Comparison of ENCODE assay signal across 28 cellular contexts in genomic region chr2:238899386-238899785, GRCh38. TPM values are rescaled to one million over a fixed set of nuclear protein-coding genes. Genes with fewer than 3 reads are reported as not detected.
DNase-seq lines count a peak whose midpoint lies in the region; ATAC-seq and TF ChIP-seq lines count a peak whose summit lies in the region.
"Had no signal": no experiment of that assay in that cellular context is flagged by ENCODE, and none has a peak within 500 bp of the region (broad histone marks: within the 10 kb centered on the region; RNA-seq: fewer than 3 reads in every experiment).

No MANE protein-coding gene starts in this region.

- H3K9ac ChIP-seq in mammary epithelial cell (ENCODE audit: insufficient read depth, low read length): no peak overlapping the region

- CTCF ChIA-PET in MCF 10A (lab: Yijun Ruan, JAX) (interaction anchor here (0.6 kb wide), 2 partner anchors 49 to 125 kb away, joined by 3 read pairs; no protein-coding TSS in a partner anchor), mammary epithelial cell (lab: Charles Lee; ENCODE audit: low non-redundant PET) (no interaction called here)

- H3K4me3 ChIP-seq in mammary epithelial cell (replicated peaks in 1 of 3; ENCODE audit: insufficient read depth in 1 of 3, low read depth in 2 of 3, low read length in 3 of 3): no peak overlapping the region
- H3K4me3 ChIP-seq in vagina: no peak overlapping the region
- H3K4me3 ChIP-seq in right atrium auricular region: no peak overlapping the region
- H3K4me3 ChIP-seq: GM12878, K562, SJCRH30 had no signal

- ATAC-seq in HG03342 (IDR thresholded peaks at IDR 0.05; ENCODE audit: unreplicated experiment): no peak
- ATAC-seq: GM12878, HepG2, K562, PC-3, Right ventricle myocardium inferior had no signal

- TF ChIP-seq POLR2A in vagina (IDR thresholded peaks at IDR 0.05): no peak

- in situ Hi-C loops in mammary epithelial cell (cut with MboI; ENCODE audit: low sequenced_read_pairs in 2 of 2): no loop called here

- intact Hi-C loops in MCF 10A (cut with micrococcal nuclease): no loop called here
- intact Hi-C loops in mammary epithelial cell (cut with micrococcal nuclease): no loop called here
- intact Hi-C loops in posterior vena cava (cut with DNase I): no loop called here
- intact Hi-C loops in vagina (cut with DNase I): no loop called here

- no TSS peak for BruUV-seq in MCF 10A (replicated peaks; lab: Mats Ljungman, UMichigan)
- no TSS peak for BruUV-seq in mammary epithelial cell (replicated peaks; lab: Mats Ljungman, UMichigan)

- dilution Hi-C loops in mammary epithelial cell (cut with HindIII; ENCODE audit: low sequenced_read_pairs): loop anchor here (5.0 kb wide), 1 partner anchor 87 kb away; no protein-coding TSS in a partner anchor

- DNase-seq in MCF 10A (ENCODE audit: unreplicated experiment): no peak
- DNase-seq in mammary epithelial cell: no peak
- peak; percentile 58 for DNase-seq in fibroblast of gingiva (ENCODE audit: low read depth)
- peak; percentile 50 for DNase-seq in posterior vena cava (ENCODE audit: low spot score)
- no peak for DNase-seq in vagina (ENCODE audit: extremely low spot score in 2 of 2)
- DNase-seq in NCI-H82 treated with DMSO at 0.1 percent for 48 hours (lab: John Stamatoyannopoulos, UW; ENCODE audit: unreplicated experiment): no peak
- DNase-seq in right atrium auricular region (ENCODE audit: low spot score): no peak
- DNase-seq: CD4-positive, CD25-positive, alpha-beta regulatory T cell; COR-L47; EL; GDM1; Kasumi-1; MV-4-11; NCI-H1105; NCI-H1436 treated with DMSO at 0.1 percent for 48 hours; NCI-H187 treated with DMSO at 0.1 percent for 48 hours; NCI-H2171 treated with DMSO at 0.1 percent for 48 hours; NCI-H524 treated with DMSO at 0.1 percent for 48 hours; NCI-H774; NK-92 treated with Interleukin-12 subunit alpha and Interleukin-12 subunit beta, amount 100 ng/mL, for 24 hours; PC-3; SJCRH30 had no signal

- peaks cover 18% of the 10 kb centered on the region for H3K79me2 ChIP-seq in mammary epithelial cell (ENCODE audit: insufficient read depth, low read length)

- peak overlapping the region; percentile 6 for H3K27ac Mint-ChIP-seq in MCF 10A (ENCODE audit: low read depth, unreplicated experiment)
- H3K27ac Mint-ChIP-seq: CD4-positive, CD25-positive, alpha-beta regulatory T cell had no signal

- peaks cover 15% of the 10 kb centered on the region for H3K4me1 Mint-ChIP-seq in MCF 10A (ENCODE audit: insufficient read depth, unreplicated experiment)
- H3K4me1 Mint-ChIP-seq: CD4-positive, CD25-positive, alpha-beta regulatory T cell had no signal

- H3K9me3 Mint-ChIP-seq in MCF 10A (ENCODE audit: unreplicated experiment): no peaks in the 10 kb centered on the region
- H3K9me3 Mint-ChIP-seq: CD4-positive, CD25-positive, alpha-beta regulatory T cell had no signal

- H3K4me1 ChIP-seq in mammary epithelial cell (ENCODE audit: insufficient read depth, low read length) (no peaks in the 10 kb centered on the region), vagina (peaks cover 60% of the 10 kb centered on the region), right atrium auricular region (peaks cover 0 to 26% of the 10 kb centered on the region in 2 donors)
- H3K4me1 ChIP-seq: SJCRH30 had no signal

- H2AFZ ChIP-seq in mammary epithelial cell (ENCODE audit: low read depth, low read length): no peak overlapping the region

- POLR2A ChIA-PET in MCF 10A (lab: Yijun Ruan, JAX): no interaction called here

- H3K36me3 ChIP-seq in mammary epithelial cell (ENCODE audit: insufficient read depth, low read length) (no peaks in the 10 kb centered on the region), vagina (no peaks in the 10 kb centered on the region), right atrium auricular region (no peaks in the 10 kb centered on the region)
- H3K36me3 ChIP-seq: SJCRH30 had no signal

- no peak overlapping the region for H3K4me3 Mint-ChIP-seq in MCF 10A (ENCODE audit: unreplicated experiment)
- H3K4me3 Mint-ChIP-seq: CD4-positive, CD25-positive, alpha-beta regulatory T cell had no signal

- no peak overlapping the region for H3K4me2 ChIP-seq in mammary epithelial cell (ENCODE audit: insufficient read depth, low read depth, low read length)

- no peaks in the 10 kb centered on the region for H4K20me1 ChIP-seq in mammary epithelial cell (ENCODE audit: insufficient read depth, low read length)

- H3K27ac ChIP-seq in mammary epithelial cell (ENCODE audit: insufficient read depth, low read depth, low read length) (no peak overlapping the region), vagina (peak overlapping the region; percentile 87), right atrium auricular region (no peak overlapping the region)
- H3K27ac ChIP-seq: 22Rv1, SJCRH30 had no signal

- TF ChIP-seq CTCF in MCF 10A (IDR thresholded peaks at IDR 0.05; ENCODE audit: unreplicated experiment): no peak
- TF ChIP-seq CTCF in mammary epithelial cell (conservative IDR thresholded peaks at IDR 0.05 in 1 of 2, IDR thresholded peaks at IDR 0.05 in 1 of 2; ENCODE audit: extremely low read depth in 1 of 2, insufficient read depth in 1 of 2, low read depth in 1 of 2, low read length in 2 of 2): no peak
- no peak for TF ChIP-seq CTCF in vagina (IDR thresholded peaks at IDR 0.05)
- TF ChIP-seq CTCF in right atrium auricular region (IDR thresholded peaks at IDR 0.05): no peak

- no peaks in the 10 kb centered on the region for H3K27me3 Mint-ChIP-seq in MCF 10A (ENCODE audit: insufficient read depth, unreplicated experiment)

- H3K36me3 Mint-ChIP-seq in MCF 10A (ENCODE audit: insufficient read depth, unreplicated experiment): peaks cover 5% of the 10 kb centered on the region
- H3K36me3 Mint-ChIP-seq: CD4-positive, CD25-positive, alpha-beta regulatory T cell had no signal

- H3K27me3 ChIP-seq in mammary epithelial cell (ENCODE audit: insufficient read depth, low read length) (no peaks in the 10 kb centered on the region), vagina (no peaks in the 10 kb centered on the region), right atrium auricular region (no peaks in the 10 kb centered on the region)

- no peaks in the 10 kb centered on the region for H3K9me3 ChIP-seq in mammary epithelial cell (replicated peaks; ENCODE audit: insufficient read depth, low read length)
- H3K9me3 ChIP-seq in vagina: no peaks in the 10 kb centered on the region
- no peaks in the 10 kb centered on the region for H3K9me3 ChIP-seq in right atrium auricular region
- H3K9me3 ChIP-seq: SJCRH30 had no signal

- WGBS in mammary epithelial cell (ENCODE audit: low coverage, missing lambda C conversion rate): 100% methylated on average over 7 of the region's 7 CpGs

RNA-seq across cellular contexts. Expression of gene TWIST2, which starts 51.5 kb away (rescaled TPM):
- total RNA-seq in MCF 10A (2022) (30.2 and 31.6 TPM in 2 replicates), mammary epithelial cell (10 to 100 TPM in 1 of 2 donors, under 1 TPM in 1; 0.83 to 17.6 TPM), posterior vena cava (10 to 100 TPM; 18.6 to 23.0 TPM), vagina (214 TPM), right atrium auricular region (10 to 100 TPM in 1 of 2 donors, 1 to 10 TPM in 1; 6.2 to 26.1 TPM)
- polyA plus RNA-seq in mammary epithelial cell: 23.2 TPM
- 2.3 TPM for polyA minus RNA-seq in mammary epithelial cell
- total RNA-seq: CD4-positive, CD25-positive, alpha-beta regulatory T cell; GM12878; K562; SJCRH30 had no signal
- polyA plus RNA-seq: CD4-positive, CD25-positive, alpha-beta regulatory T cell; GM12878; K562 had no signal

Comparison
In these comparisons a context has a peak if more than half of its experiments do, and no peak if none do; other contexts are left out.
1. DNase-seq: peak in fibroblast of gingiva (single experiment) and posterior vena cava (single experiment); none in MCF 10A (single experiment), mammary epithelial cell (single experiment), vagina (0 of 2), NCI-H82 treated with DMSO at 0.1 percent for 48 hours (single experiment) and right atrium auricular region (single experiment).